17 cellular contexts compared by ENCODE assay signal in the genomic region with DNA sequence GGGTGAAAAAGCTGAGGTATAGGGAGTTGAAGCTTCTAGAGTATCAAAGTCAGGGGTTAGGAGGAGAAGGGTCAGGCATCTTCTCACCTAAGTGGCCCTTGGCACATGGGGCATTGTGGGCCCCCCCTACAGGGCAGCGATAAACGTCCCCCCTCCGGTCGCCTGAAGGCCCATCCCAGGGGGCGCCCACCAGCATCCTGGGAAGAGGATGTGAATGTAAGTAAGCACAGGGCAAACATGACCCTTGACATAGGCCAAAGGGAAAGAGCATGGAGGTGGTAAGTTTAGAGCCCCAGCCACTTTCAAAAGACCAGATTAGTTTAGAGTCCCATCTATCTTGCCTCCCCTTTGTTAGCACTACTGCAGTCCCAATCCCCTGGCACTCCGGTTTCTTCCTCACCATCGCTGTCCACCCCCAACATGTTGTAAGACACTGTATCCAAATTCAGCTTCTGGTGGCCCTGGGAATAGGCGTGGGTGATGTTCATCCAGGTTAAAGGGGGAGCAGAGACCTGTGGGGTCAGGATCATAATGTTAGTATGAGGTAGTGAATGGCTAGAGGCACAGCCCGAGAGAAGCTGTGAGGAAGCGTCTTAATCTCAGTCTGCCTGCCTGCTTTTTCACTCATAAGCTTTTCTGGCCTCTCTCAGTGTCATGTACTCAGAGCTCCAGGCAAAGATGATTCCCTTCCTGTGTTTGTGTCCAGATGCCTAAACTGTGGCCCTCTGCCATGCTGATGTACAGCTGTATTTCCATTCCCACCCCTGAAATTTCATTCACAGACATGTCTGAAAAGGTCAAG. TPM values are rescaled to one million over a fixed set of nuclear protein-coding genes. Genes with fewer than 3 reads are reported as not detected.
DNase-seq lines count a peak whose midpoint lies in the region; ATAC-seq, FAIRE-seq and TF ChIP-seq lines count a peak whose summit lies in the region.
"Had no signal": no experiment of that assay in that cellular context is flagged by ENCODE, and none has a peak within 500 bp of the region (broad histone marks: within the 10 kb centered on the region; RNA-seq: fewer than 3 reads in every experiment).

No MANE protein-coding gene starts in this region.

- POLR2A ChIA-PET in HepG2 (lab: Yijun Ruan, JAX), result interaction anchor here (2.0 to 4.3 kb wide), 3 partner anchors 9 to 20 kb away, joined by 5 to 25 read pairs (median 6); a partner anchor contains a TSS

- H3K79me2 ChIP-seq in HepG2 (ENCODE audit: insufficient read depth, low read length), result no peaks in the 10 kb centered on the region

- H2AFZ ChIP-seq in HepG2 (ENCODE audit: low read length), result no peak overlapping the region

- intact Hi-C loops in HepG2 (cut with micrococcal nuclease; ENCODE audit: unreplicated experiment), result no loop called here

- in situ Hi-C loops in HepG2 (cut with HindIII; ENCODE audit: extremely low pct_ligation_motif_present, low pct_unique_long_range_greater_than_20kb), result no loop called here

- H3K4me3 ChIP-seq in AG10803 (ENCODE audit: low read length) (no peak overlapping the region), WERI-Rb-1 (ENCODE audit: low read depth, low read length) (no peak overlapping the region), HepG2 (replicated peaks in 1 of 3; ENCODE audit: insufficient read depth in 1 of 3, low read depth in 2 of 3, low read length in 3 of 3) (peak overlapping the region in 1 of 3 experiments; percentile 5; a peak in 2 of 6 replicates)
- H3K4me3 ChIP-seq: gastroesophageal sphincter, HAP-1 had no signal

- no peak for TF ChIP-seq EP300 in HepG2 (IDR thresholded peaks at IDR 0.05; ENCODE audit: low read depth in 2 of 2, low read length in 2 of 2)
- TF ChIP-seq EP300 in HepG2 (CRISPR knock-in tag; IDR thresholded peaks at IDR 0.05; ENCODE audit: borderline replicate concordance), result no peak

- no peak overlapping the region for H3K9ac ChIP-seq in HepG2 (ENCODE audit: insufficient read depth, low read depth, low read length)

- CTCF ChIA-PET in HepG2 (lab: Yijun Ruan, JAX; ENCODE audit: low intra/inter-chr PET ratio, low total read pairs), result interaction anchor here (4.4 kb wide), 1 partner anchor 15 kb away, joined by 93 read pairs; no protein-coding TSS in a partner anchor

- no peak for TF ChIP-seq POLR2A in HepG2 (IDR thresholded peaks at IDR 0.05; ENCODE audit: insufficient read depth in 1 of 2, low read depth in 2 of 2, low read length in 2 of 2)

- no peak overlapping the region for H3K27ac ChIP-seq in WERI-Rb-1
- no peak overlapping the region for H3K27ac ChIP-seq in HepG2 (ENCODE audit: extremely low read length, insufficient read depth, low read length)
- H3K27ac ChIP-seq: gastroesophageal sphincter had no signal

- peak; percentile 57 for ATAC-seq in HepG2
- no peak for ATAC-seq in GM18907 (IDR thresholded peaks at IDR 0.05; ENCODE audit: unreplicated experiment)
- ATAC-seq: activated CD4-positive, alpha-beta T cell treated with anti-CD3 and anti-CD28 coated beads for 36 hours; activated naive CD8-positive, alpha-beta T cell treated with anti-CD3 and anti-CD28 coated beads, Interleukin-2, amount 50 U/mL, for 24 hours; gastroesophageal sphincter had no signal

- H3K36me3 ChIP-seq in WERI-Rb-1 (peaks cover 22% of the 10 kb centered on the region), HepG2 (replicated peaks in 1 of 2; ENCODE audit: control insufficient read depth in 1 of 2, insufficient read depth in 2 of 2, low read length in 2 of 2) (peaks cover 4 to 13% of the 10 kb centered on the region in 2 experiments; a peak in 4 of 5 replicates)

- DNase-seq in AG10803 (ENCODE audit: low read depth) (peak; percentile 9), WERI-Rb-1 (peak; percentile 10), HepG2 (ENCODE audit: low spot score) (no peak), NCI-H345 treated with DMSO at 0.1 percent for 48 hours (lab: John Stamatoyannopoulos, UW; ENCODE audit: unreplicated experiment) (no peak), NCI-H82 treated with DMSO at 0.1 percent for 48 hours (lab: John Stamatoyannopoulos, UW; ENCODE audit: unreplicated experiment) (no peak)
- DNase-seq: activated CD4-positive, alpha-beta T cell treated with anti-CD3 and anti-CD28 coated beads for 36 hours; activated naive CD8-positive, alpha-beta T cell treated with anti-CD3 and anti-CD28 coated beads, Interleukin-2, amount 50 U/mL, for 24 hours; activated T-cell treated with anti-CD3 and anti-CD28 coated beads for 4 hours; Calu3; NCI-H1694; NCI-H526; RPMI8226; T-helper 2 cell had no signal

- H3K9me3 ChIP-seq in WERI-Rb-1 (ENCODE audit: severe bottlenecking), result no peaks in the 10 kb centered on the region
- H3K9me3 ChIP-seq in HepG2 (ENCODE audit: low read length), result no peaks in the 10 kb centered on the region
- H3K9me3 ChIP-seq: gastroesophageal sphincter, HAP-1 had no signal

- peaks cover 58% of the 10 kb centered on the region for H3K4me1 ChIP-seq in HepG2 (ENCODE audit: insufficient read depth, low read length)
- H3K4me1 ChIP-seq: HAP-1 had no signal

- no peak for TF ChIP-seq RAD21 in HepG2 (CRISPR knock-in tag; IDR thresholded peaks at IDR 0.05)

- 32% methylated on average over 10 of the region's 10 CpGs for WGBS in HepG2 (ENCODE audit: low lambda C conversion rate)

- H3K27me3 ChIP-seq in WERI-Rb-1 (ENCODE audit: insufficient read depth, low read depth, severe bottlenecking) (no peaks in the 10 kb centered on the region), HepG2 (ENCODE audit: control insufficient read depth in 1 of 2, insufficient read depth in 2 of 2, low read length in 2 of 2) (no peaks in the 10 kb centered on the region)
- H3K27me3 ChIP-seq: gastroesophageal sphincter had no signal

- peak overlapping the region; percentile 74 for H3K4me2 ChIP-seq in HepG2 (ENCODE audit: low read depth, low read length)

- no TSS peak for BruUV-seq in HepG2 (replicated peaks; lab: Mats Ljungman, UMichigan)

- no peaks in the 10 kb centered on the region for H4K20me1 ChIP-seq in HepG2 (ENCODE audit: insufficient read depth, low read length)

- no peak for FAIRE-seq in HepG2 (lab: Jason Lieb, UNC)
- FAIRE-seq: islet of Langerhans had no signal

- no peak for TF ChIP-seq CTCF in AG10803 (conservative IDR thresholded peaks at IDR 0.05; ENCODE audit: low read length)
- no peak for TF ChIP-seq CTCF in WERI-Rb-1 (IDR thresholded peaks at IDR 0.05; ENCODE audit: low read depth, low read length)
- peak; percentile 37 for TF ChIP-seq CTCF in HepG2 (CRISPR knock-in tag; IDR thresholded peaks at IDR 0.05)

RNA-seq across cellular contexts. Expression of a gene that starts 2.7 kb away (rescaled TPM):
- total RNA-seq in HepG2 (2016; rRNA removed; fragmentation: Illumina TruSeq; extraction: Trizol), result 0.53 and 0.89 TPM in 2 replicates
- total RNA-seq in HepG2 (2016; cell fraction: cytosol; rRNA removed; fragmentation: Illumina TruSeq; extraction: Trizol; ENCODE audit: low read depth), result 0.09 and 0.20 TPM in 2 replicates
- 0.54 and 0.95 TPM in 2 replicates for total RNA-seq in HepG2 (2016; cell fraction: insoluble cytoplasmic fraction; rRNA removed; fragmentation: Illumina TruSeq; extraction: Trizol)
- total RNA-seq in HepG2 (2016; cell fraction: membrane; rRNA removed; fragmentation: Illumina TruSeq; extraction: Trizol), result 0.31 and 0.46 TPM in 2 replicates
- total RNA-seq in HepG2 (2016; cell fraction: nucleus; rRNA removed; fragmentation: Illumina TruSeq; extraction: Trizol), result 1.3 and 1.4 TPM in 2 replicates
- 1.6 and 1.8 TPM in 2 replicates for polyA plus RNA-seq in HepG2 (2011; rRNA removed)
- 0.79 and 0.83 TPM in 2 replicates for polyA plus RNA-seq in HepG2 (2011; cell fraction: cytosol; rRNA removed)
- 5.0 and 7.8 TPM in 2 replicates for polyA plus RNA-seq in HepG2 (2011; cell fraction: nucleus; rRNA removed)
- 0.55 and 0.64 TPM in 2 replicates for polyA plus RNA-seq in HepG2 (2012)
- 0.08 and 0.12 TPM in 2 replicates for polyA plus RNA-seq in HepG2 (2016; cell fraction: cytosol; fragmentation: Illumina TruSeq; extraction: Trizol; ENCODE audit: low read depth)
- polyA plus RNA-seq in HepG2 (2016; cell fraction: insoluble cytoplasmic fraction; fragmentation: Illumina TruSeq; extraction: Trizol; ENCODE audit: low read depth), result 0.30 and 0.47 TPM in 2 replicates
- 0.21 and 0.23 TPM in 2 replicates for polyA plus RNA-seq in HepG2 (2016; cell fraction: membrane; fragmentation: Illumina TruSeq; extraction: Trizol; ENCODE audit: low read depth)
- 3.6 and 4.6 TPM in 2 replicates for polyA plus RNA-seq in HepG2 (2016; cell fraction: nucleus; fragmentation: Illumina TruSeq; extraction: Trizol; ENCODE audit: insufficient read depth, low read depth)
- polyA minus RNA-seq in HepG2 (2011; rRNA and poly(A)+ RNA removed; ENCODE audit: low replicate concordance), result 0.35 and 1.5 TPM in 2 replicates
- 0.69 and 0.70 TPM in 2 replicates for polyA minus RNA-seq in HepG2 (2011; cell fraction: cytosol; rRNA and poly(A)+ RNA removed)
- 1.8 and 2.6 TPM in 2 replicates for polyA minus RNA-seq in HepG2 (2011; cell fraction: nucleus; rRNA and poly(A)+ RNA removed)

RNA-seq across cellular contexts. Expression of a gene that starts 11.4 kb away (rescaled TPM):
- total RNA-seq in HepG2 (2016; rRNA removed; fragmentation: Illumina TruSeq; extraction: Trizol), result 21.6 and 26.2 TPM in 2 replicates
- 6.1 and 8.7 TPM in 2 replicates for total RNA-seq in HepG2 (2016; cell fraction: cytosol; rRNA removed; fragmentation: Illumina TruSeq; extraction: Trizol; ENCODE audit: low read depth)
- total RNA-seq in HepG2 (2016; cell fraction: insoluble cytoplasmic fraction; rRNA removed; fragmentation: Illumina TruSeq; extraction: Trizol), result 21.5 and 30.1 TPM in 2 replicates
- 12.7 and 13.4 TPM in 2 replicates for total RNA-seq in HepG2 (2016; cell fraction: membrane; rRNA removed; fragmentation: Illumina TruSeq; extraction: Trizol)
- 9.3 and 11.7 TPM in 2 replicates for total RNA-seq in HepG2 (2016; cell fraction: nucleus; rRNA removed; fragmentation: Illumina TruSeq; extraction: Trizol)
- 38.8 and 48.4 TPM in 2 replicates for polyA plus RNA-seq in HepG2 (2011; rRNA removed)
- 24.9 and 30.2 TPM in 2 replicates for polyA plus RNA-seq in HepG2 (2011; cell fraction: cytosol; rRNA removed)
- 11.0 and 14.0 TPM in 2 replicates for polyA plus RNA-seq in HepG2 (2011; cell fraction: nucleus; rRNA removed)
- 14.3 and 21.4 TPM in 2 replicates for polyA plus RNA-seq in HepG2 (2012)
- polyA plus RNA-seq in HepG2 (2016; cell fraction: cytosol; fragmentation: Illumina TruSeq; extraction: Trizol; ENCODE audit: low read depth), result 4.2 and 4.4 TPM in 2 replicates
- polyA plus RNA-seq in HepG2 (2016; cell fraction: insoluble cytoplasmic fraction; fragmentation: Illumina TruSeq; extraction: Trizol; ENCODE audit: low read depth), result 34.6 and 35.2 TPM in 2 replicates
- polyA plus RNA-seq in HepG2 (2016; cell fraction: membrane; fragmentation: Illumina TruSeq; extraction: Trizol; ENCODE audit: low read depth), result 8.1 and 9.5 TPM in 2 replicates
- polyA plus RNA-seq in HepG2 (2016; cell fraction: nucleus; fragmentation: Illumina TruSeq; extraction: Trizol; ENCODE audit: insufficient read depth, low read depth), result 17.7 and 21.1 TPM in 2 replicates
- polyA minus RNA-seq in HepG2 (2011; rRNA and poly(A)+ RNA removed; ENCODE audit: low replicate concordance), result 29.8 and 36.3 TPM in 2 replicates
- 9.1 and 13.4 TPM in 2 replicates for polyA minus RNA-seq in HepG2 (2011; cell fraction: cytosol; rRNA and poly(A)+ RNA removed)
- 6.4 and 7.0 TPM in 2 replicates for polyA minus RNA-seq in HepG2 (2011; cell fraction: nucleus; rRNA and poly(A)+ RNA removed)

RNA-seq across cellular contexts. Expression of a gene that starts 20.1 kb away (rescaled TPM):
- total RNA-seq in HepG2 (2016; rRNA removed; fragmentation: Illumina TruSeq; extraction: Trizol), result 162 and 224 TPM in 2 replicates
- total RNA-seq in HepG2 (2016; cell fraction: cytosol; rRNA removed; fragmentation: Illumina TruSeq; extraction: Trizol; ENCODE audit: low read depth), result 15.8 and 21.1 TPM in 2 replicates
- 164 and 238 TPM in 2 replicates for total RNA-seq in HepG2 (2016; cell fraction: insoluble cytoplasmic fraction; rRNA removed; fragmentation: Illumina TruSeq; extraction: Trizol)
- total RNA-seq in HepG2 (2016; cell fraction: membrane; rRNA removed; fragmentation: Illumina TruSeq; extraction: Trizol), result 32.6 and 36.1 TPM in 2 replicates
- 58.0 and 59.0 TPM in 2 replicates for total RNA-seq in HepG2 (2016; cell fraction: nucleus; rRNA removed; fragmentation: Illumina TruSeq; extraction: Trizol)
- 75.2 and 106 TPM in 2 replicates for polyA plus RNA-seq in HepG2 (2011; rRNA removed)
- 81.5 and 102 TPM in 2 replicates for polyA plus RNA-seq in HepG2 (2011; cell fraction: cytosol; rRNA removed)
- 25.3 and 38.5 TPM in 2 replicates for polyA plus RNA-seq in HepG2 (2011; cell fraction: nucleus; rRNA removed)
- polyA plus RNA-seq in HepG2 (2012), result 87.0 and 96.0 TPM in 2 replicates
- 14.2 and 15.2 TPM in 2 replicates for polyA plus RNA-seq in HepG2 (2016; cell fraction: cytosol; fragmentation: Illumina TruSeq; extraction: Trizol; ENCODE audit: low read depth)
- polyA plus RNA-seq in HepG2 (2016; cell fraction: insoluble cytoplasmic fraction; fragmentation: Illumina TruSeq; extraction: Trizol; ENCODE audit: low read depth), result 218 and 247 TPM in 2 replicates
- 28.1 and 28.8 TPM in 2 replicates for polyA plus RNA-seq in HepG2 (2016; cell fraction: membrane; fragmentation: Illumina TruSeq; extraction: Trizol; ENCODE audit: low read depth)
- polyA plus RNA-seq in HepG2 (2016; cell fraction: nucleus; fragmentation: Illumina TruSeq; extraction: Trizol; ENCODE audit: insufficient read depth, low read depth), result 89.2 and 112 TPM in 2 replicates
- polyA minus RNA-seq in HepG2 (2011; rRNA and poly(A)+ RNA removed; ENCODE audit: low replicate concordance), result 14.9 and 35.6 TPM in 2 replicates
- 26.3 and 33.8 TPM in 2 replicates for polyA minus RNA-seq in HepG2 (2011; cell fraction: cytosol; rRNA and poly(A)+ RNA removed)
- polyA minus RNA-seq in HepG2 (2011; cell fraction: nucleus; rRNA and poly(A)+ RNA removed), result 20.2 and 28.7 TPM in 2 replicates

RNA-seq across cellular contexts. Expression of a gene that starts 21.5 kb away (rescaled TPM):
- total RNA-seq in HepG2 (2016; rRNA removed; fragmentation: Illumina TruSeq; extraction: Trizol), result 0.02 TPM in 1 of 2 replicates, not detected in the other
- not detected in 2 replicates for total RNA-seq in HepG2 (2016; cell fraction: cytosol; rRNA removed; fragmentation: Illumina TruSeq; extraction: Trizol; ENCODE audit: low read depth)
- total RNA-seq in HepG2 (2016; cell fraction: insoluble cytoplasmic fraction; rRNA removed; fragmentation: Illumina TruSeq; extraction: Trizol), result not detected in 2 replicates
- not detected in 2 replicates for total RNA-seq in HepG2 (2016; cell fraction: membrane; rRNA removed; fragmentation: Illumina TruSeq; extraction: Trizol)
- total RNA-seq in HepG2 (2016; cell fraction: nucleus; rRNA removed; fragmentation: Illumina TruSeq; extraction: Trizol), result not detected in 2 replicates
- polyA plus RNA-seq in HepG2 (2011; rRNA removed), result not detected in 2 replicates
- 0.01 TPM in 2 replicates for polyA plus RNA-seq in HepG2 (2011; cell fraction: cytosol; rRNA removed)
- not detected in 2 replicates for polyA plus RNA-seq in HepG2 (2011; cell fraction: nucleus; rRNA removed)
- polyA plus RNA-seq in HepG2 (2012), result not detected in 2 replicates
- polyA plus RNA-seq in HepG2 (2016; cell fraction: cytosol; fragmentation: Illumina TruSeq; extraction: Trizol; ENCODE audit: low read depth), result not detected in 2 replicates
- not detected in 2 replicates for polyA plus RNA-seq in HepG2 (2016; cell fraction: insoluble cytoplasmic fraction; fragmentation: Illumina TruSeq; extraction: Trizol; ENCODE audit: low read depth)
- not detected in 2 replicates for polyA plus RNA-seq in HepG2 (2016; cell fraction: membrane; fragmentation: Illumina TruSeq; extraction: Trizol; ENCODE audit: low read depth)
- not detected in 2 replicates for polyA plus RNA-seq in HepG2 (2016; cell fraction: nucleus; fragmentation: Illumina TruSeq; extraction: Trizol; ENCODE audit: insufficient read depth, low read depth)
- 0.10 TPM in 1 of 2 replicates, not detected in the other for polyA minus RNA-seq in HepG2 (2011; rRNA and poly(A)+ RNA removed; ENCODE audit: low replicate concordance)
- polyA minus RNA-seq in HepG2 (2011; cell fraction: cytosol; rRNA and poly(A)+ RNA removed), result not detected in 2 replicates
- 0.13 TPM in 1 of 2 replicates, not detected in the other for polyA minus RNA-seq in HepG2 (2011; cell fraction: nucleus; rRNA and poly(A)+ RNA removed)
- total RNA-seq: Calu3 had no signal

RNA-seq across cellular contexts. Expression of a gene that starts 48.3 kb away (rescaled TPM):
- total RNA-seq in HepG2 (2016; rRNA removed; fragmentation: Illumina TruSeq; extraction: Trizol), result 3.7 and 4.6 TPM in 2 replicates
- 0.91 and 1.5 TPM in 2 replicates for total RNA-seq in HepG2 (2016; cell fraction: cytosol; rRNA removed; fragmentation: Illumina TruSeq; extraction: Trizol; ENCODE audit: low read depth)
- total RNA-seq in HepG2 (2016; cell fraction: insoluble cytoplasmic fraction; rRNA removed; fragmentation: Illumina TruSeq; extraction: Trizol), result 4.0 and 4.2 TPM in 2 replicates
- total RNA-seq in HepG2 (2016; cell fraction: membrane; rRNA removed; fragmentation: Illumina TruSeq; extraction: Trizol), result 2.8 and 3.2 TPM in 2 replicates
- total RNA-seq in HepG2 (2016; cell fraction: nucleus; rRNA removed; fragmentation: Illumina TruSeq; extraction: Trizol), result 4.7 TPM in 2 replicates
- polyA plus RNA-seq in HepG2 (2011; rRNA removed), result 8.0 and 9.7 TPM in 2 replicates
- polyA plus RNA-seq in HepG2 (2011; cell fraction: cytosol; rRNA removed), result 5.0 and 5.5 TPM in 2 replicates
- 26.5 and 26.8 TPM in 2 replicates for polyA plus RNA-seq in HepG2 (2011; cell fraction: nucleus; rRNA removed)
- polyA plus RNA-seq in HepG2 (2012), result 5.8 and 6.8 TPM in 2 replicates
- polyA plus RNA-seq in HepG2 (2016; cell fraction: cytosol; fragmentation: Illumina TruSeq; extraction: Trizol; ENCODE audit: low read depth), result 1.2 and 1.3 TPM in 2 replicates
- polyA plus RNA-seq in HepG2 (2016; cell fraction: insoluble cytoplasmic fraction; fragmentation: Illumina TruSeq; extraction: Trizol; ENCODE audit: low read depth), result 6.6 and 7.8 TPM in 2 replicates
- 4.0 and 4.3 TPM in 2 replicates for polyA plus RNA-seq in HepG2 (2016; cell fraction: membrane; fragmentation: Illumina TruSeq; extraction: Trizol; ENCODE audit: low read depth)
- polyA plus RNA-seq in HepG2 (2016; cell fraction: nucleus; fragmentation: Illumina TruSeq; extraction: Trizol; ENCODE audit: insufficient read depth, low read depth), result 15.4 and 16.3 TPM in 2 replicates
- 8.5 and 12.9 TPM in 2 replicates for polyA minus RNA-seq in HepG2 (2011; rRNA and poly(A)+ RNA removed; ENCODE audit: low replicate concordance)
- polyA minus RNA-seq in HepG2 (2011; cell fraction: cytosol; rRNA and poly(A)+ RNA removed), result 3.7 and 4.6 TPM in 2 replicates
- 9.3 and 10.7 TPM in 2 replicates for polyA minus RNA-seq in HepG2 (2011; cell fraction: nucleus; rRNA and poly(A)+ RNA removed)

Comparison
In these comparisons a context has a peak if more than half of its experiments do, and no peak if none do; other contexts are left out.
1. DNase-seq: peak in AG10803 (single experiment) and WERI-Rb-1 (single experiment); none in HepG2 (single experiment), NCI-H345 treated with DMSO at 0.1 percent for 48 hours (single experiment) and NCI-H82 treated with DMSO at 0.1 percent for 48 hours (single experiment).